ENCODE assay signal across 8 cellular contexts in genomic region chr12:57086951-57087688, GRCh38.
A peak's percentile ranks its signal among the peaks of the same experiment; 100 is the strongest.
DNase-seq lines count a peak whose midpoint lies in the region; ATAC-seq and TF ChIP-seq lines count a peak whose summit lies in the region.

No MANE protein-coding gene starts in this region.

- H3K4me3 ChIP-seq in neutrophil (ENCODE audit: low read depth in 1 of 2, low read length in 1 of 2) (peak overlapping the region; percentile 71 to 89), subcutaneous abdominal adipose tissue (ENCODE audit: low read depth in 1 of 5, low read length in 5 of 5) (peak overlapping the region; percentile 73 to 87 (median 76))

- H3K9ac ChIP-seq in subcutaneous abdominal adipose tissue (ENCODE audit: low read length in 5 of 5), result peak overlapping the region; percentile 86 to 97 (median 94)

- no peak for TF ChIP-seq CTCF in neutrophil (IDR thresholded peaks at IDR 0.05)

- H3K27me3 ChIP-seq in neutrophil, result peaks cover 55% of the 10 kb centered on the region
- no peaks in the 10 kb centered on the region for H3K27me3 ChIP-seq in subcutaneous abdominal adipose tissue (ENCODE audit: control insufficient read depth in 5 of 5, insufficient read depth in 4 of 5, low read length in 5 of 5)

- peak; percentile 28 for ATAC-seq in GM19035 (IDR thresholded peaks at IDR 0.05; ENCODE audit: unreplicated experiment)
- peak; percentile 33 for ATAC-seq in HG03439 (IDR thresholded peaks at IDR 0.05; ENCODE audit: unreplicated experiment)

- H3K9me3 ChIP-seq in neutrophil (no peaks in the 10 kb centered on the region), subcutaneous abdominal adipose tissue (ENCODE audit: control insufficient read depth in 5 of 5, low read length in 5 of 5) (no peaks in the 10 kb centered on the region)

- DNase-seq in AG08396 (ENCODE audit: low spot score), result peak; percentile 85
- DNase-seq in RPMI8226, result peak; percentile 79
- peak; percentile 88 for DNase-seq in activated gamma-delta T cell treated with Interleukin-2 at 50 U/mL for 16 hours
- DNase-seq in foreskin melanocyte, result peak; percentile 75

- H3K4me1 ChIP-seq in neutrophil (ENCODE audit: control insufficient read depth in 1 of 2, insufficient read depth in 1 of 2, low read depth in 1 of 2, low read length in 1 of 2) (peaks cover 31 to 37% of the 10 kb centered on the region in 2 experiments), subcutaneous abdominal adipose tissue (ENCODE audit: control insufficient read depth in 5 of 5, insufficient read depth in 5 of 5, low read length in 5 of 5) (peaks cover 8 to 52% (median 47%) of the 10 kb centered on the region in 5 donors)

- H3K36me3 ChIP-seq in neutrophil (no peaks in the 10 kb centered on the region), subcutaneous abdominal adipose tissue (ENCODE audit: control insufficient read depth in 5 of 5, insufficient read depth in 5 of 5, low read length in 5 of 5) (peaks cover 0 to 14% (median 10%) of the 10 kb centered on the region in 5 donors)

- H3K27ac ChIP-seq in neutrophil (peak overlapping the region; percentile 66), subcutaneous abdominal adipose tissue (ENCODE audit: low read depth, low read length) (peak overlapping the region; percentile 99)

Comparison
In these comparisons a context has a peak if more than half of its experiments do, and no peak if none do; other contexts are left out.
1. Peak in every context shown above with its lines: DNase-seq, ATAC-seq, H3K4me3 ChIP-seq and H3K27ac ChIP-seq.